In genomic region chr19:8101311-8101710, GRCh38 we compare ENCODE assay signal across 1 cellular context.
TF ChIP-seq lines count a peak whose summit lies in the region.

No MANE protein-coding gene starts in this region.

TF ChIP-seq in GM23338, 12 proteins besides CTCF, POLR2A, EP300 and RAD21:
- TF ChIP-seq, protein P1, sequence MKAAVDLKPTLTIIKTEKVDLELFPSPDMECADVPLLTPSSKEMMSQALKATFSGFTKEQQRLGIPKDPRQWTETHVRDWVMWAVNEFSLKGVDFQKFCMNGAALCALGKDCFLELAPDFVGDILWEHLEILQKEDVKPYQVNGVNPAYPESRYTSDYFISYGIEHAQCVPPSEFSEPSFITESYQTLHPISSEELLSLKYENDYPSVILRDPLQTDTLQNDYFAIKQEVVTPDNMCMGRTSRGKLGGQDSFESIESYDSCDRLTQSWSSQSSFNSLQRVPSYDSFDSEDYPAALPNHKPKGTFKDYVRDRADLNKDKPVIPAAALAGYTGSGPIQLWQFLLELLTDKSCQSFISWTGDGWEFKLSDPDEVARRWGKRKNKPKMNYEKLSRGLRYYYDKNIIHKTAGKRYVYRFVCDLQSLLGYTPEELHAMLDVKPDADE (IDR thresholded peaks at IDR 0.05): no peak
- TF ChIP-seq CREB1 (CRISPR knock-in tag; IDR thresholded peaks at IDR 0.05; ENCODE audit: low read depth) (no peak), NANOG (IDR thresholded peaks at IDR 0.05; ENCODE audit: borderline replicate concordance) (no peak), EZH2phosphoT487 (IDR thresholded peaks at IDR 0.05; ENCODE audit: unreplicated experiment) (no peak), ZNF331 (CRISPR knock-in tag; IDR thresholded peaks at IDR 0.05; ENCODE audit: low read depth) (no peak), ZNF462 (CRISPR knock-in tag; IDR thresholded peaks at IDR 0.05) (no peak), STAT1 (IDR thresholded peaks at IDR 0.05; ENCODE audit: unreplicated experiment) (no peak), POLR2AphosphoS5 (IDR thresholded peaks at IDR 0.05; ENCODE audit: low read depth) (no peak), REST (IDR thresholded peaks at IDR 0.05; ENCODE audit: unreplicated experiment) (no peak)
